ENCODE assay signal across 13 cellular contexts in the genomic region with DNA sequence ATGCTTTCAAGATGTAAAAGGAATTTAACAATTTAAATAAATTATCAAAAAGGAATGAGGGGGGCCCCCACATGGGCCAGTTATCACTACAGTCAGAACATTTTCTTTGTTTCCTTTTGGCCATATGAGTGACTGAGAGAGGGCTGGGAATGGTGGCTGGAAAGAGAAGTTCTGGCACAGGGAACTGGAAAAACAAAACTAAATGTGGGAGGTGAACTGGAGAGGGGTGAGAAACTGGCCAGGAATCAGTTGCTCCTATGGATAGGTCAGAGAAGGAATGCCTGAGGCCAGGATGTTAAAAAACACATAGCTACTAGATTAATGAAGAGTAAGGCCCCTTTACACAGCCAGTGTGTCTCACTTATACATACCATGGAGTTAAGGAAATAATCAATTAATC.
A peak's percentile ranks its signal among the peaks of the same experiment; 100 is the strongest.
DNase-seq lines count a peak whose midpoint lies in the region; TF ChIP-seq lines count a peak whose summit lies in the region.
"Had no signal": no experiment of that assay in that cellular context is flagged by ENCODE, and none has a peak within 500 bp of the region (broad histone marks: within the 10 kb centered on the region; RNA-seq: fewer than 3 reads in every experiment).

No MANE protein-coding gene starts in this region.

- TF ChIP-seq CTCF in type B pancreatic cell (conservative IDR thresholded peaks at IDR 0.05), result no peak
- no peak for TF ChIP-seq CTCF in MM.1S (IDR thresholded peaks at IDR 0.05; ENCODE audit: low read length)

- H3K27ac ChIP-seq in mesodermal cell (ENCODE audit: low read depth, low read length, severe bottlenecking) (peak overlapping the region; percentile 70), MM.1S (ENCODE audit: low read length) (no peak overlapping the region)

- H3K9me3 ChIP-seq in mesodermal cell (ENCODE audit: control insufficient read depth, low read length) (no peaks in the 10 kb centered on the region), MM.1S (replicated peaks; ENCODE audit: insufficient read depth, low read length) (no peaks in the 10 kb centered on the region)

- H3K4me3 ChIP-seq in mesodermal cell (ENCODE audit: extremely low read depth, insufficient read depth, low read length, poor library complexity, severe bottlenecking) (no peak overlapping the region), MM.1S (ENCODE audit: low read length) (no peak overlapping the region)

- no peak for DNase-seq in activated naive CD4-positive, alpha-beta T cell treated with anti-CD3 and anti-CD28 coated beads, Interleukin-2, amount 50 U/mL, for 16 hours
- DNase-seq in dermis blood vessel endothelial cell (peak; percentile 75), type B pancreatic cell (ENCODE audit: extremely low spot score, unreplicated experiment) (no peak), MM.1S (no peak), NCI-H446 treated with DMSO at 0.1 percent for 48 hours (lab: John Stamatoyannopoulos, UW) (no peak), H4 (ENCODE audit: low spot score) (no peak)
- DNase-seq: ACHN, activated gamma-delta T cell treated with Interleukin-2 at 50 U/mL for 16 hours, left colon, NCI-H1694, substantia nigra had no signal

- peak overlapping the region; percentile 91 for H3K27ac Mint-ChIP-seq in activated naive CD4-positive, alpha-beta T cell treated with anti-CD3 and anti-CD28 coated beads, Interleukin-2, amount 50 U/mL, for 24 hours
- peak overlapping the region; percentile 58 for H3K27ac Mint-ChIP-seq in type B pancreatic cell

- H3K79me2 ChIP-seq in MM.1S (ENCODE audit: low read length), result peaks cover 56% of the 10 kb centered on the region

- no peak overlapping the region for H3K4me2 ChIP-seq in MM.1S (ENCODE audit: low read depth, low read length)

- H3K36me3 ChIP-seq in mesodermal cell (ENCODE audit: control insufficient read depth, insufficient read depth, low read length) (peaks cover 2% of the 10 kb centered on the region), MM.1S (replicated peaks; ENCODE audit: insufficient read depth, low read length) (no peaks in the 10 kb centered on the region)

- H3F3A ChIP-seq in MM.1S (ENCODE audit: insufficient read depth, low read length), result peaks cover 6% of the 10 kb centered on the region; the same call in 1 of the 2 replicates

- H3K4me1 Mint-ChIP-seq in activated naive CD4-positive, alpha-beta T cell treated with anti-CD3 and anti-CD28 coated beads, Interleukin-2, amount 50 U/mL, for 24 hours, result peaks cover 96% of the 10 kb centered on the region
- peaks cover 66% of the 10 kb centered on the region for H3K4me1 Mint-ChIP-seq in type B pancreatic cell (ENCODE audit: unreplicated experiment)

- no peak overlapping the region for H2AFZ ChIP-seq in MM.1S (ENCODE audit: low read length)

- no peaks in the 10 kb centered on the region for H3K9me3 Mint-ChIP-seq in activated naive CD4-positive, alpha-beta T cell treated with anti-CD3 and anti-CD28 coated beads, Interleukin-2, amount 50 U/mL, for 24 hours
- H3K9me3 Mint-ChIP-seq in type B pancreatic cell, result no peaks in the 10 kb centered on the region

- peaks cover 3% of the 10 kb centered on the region for H3K36me3 Mint-ChIP-seq in activated naive CD4-positive, alpha-beta T cell treated with anti-CD3 and anti-CD28 coated beads, Interleukin-2, amount 50 U/mL, for 24 hours
- peaks cover 14% of the 10 kb centered on the region for H3K36me3 Mint-ChIP-seq in type B pancreatic cell

- H3K9ac ChIP-seq in MM.1S (ENCODE audit: low read length), result no peak overlapping the region

- H3K27me3 ChIP-seq in MM.1S (replicated peaks; ENCODE audit: insufficient read depth, low read length), result no peaks in the 10 kb centered on the region

- no peak overlapping the region for H3K4me3 Mint-ChIP-seq in activated naive CD4-positive, alpha-beta T cell treated with anti-CD3 and anti-CD28 coated beads, Interleukin-2, amount 50 U/mL, for 24 hours
- peak overlapping the region; percentile 21 for H3K4me3 Mint-ChIP-seq in type B pancreatic cell

- no peaks in the 10 kb centered on the region for H3K27me3 Mint-ChIP-seq in activated naive CD4-positive, alpha-beta T cell treated with anti-CD3 and anti-CD28 coated beads, Interleukin-2, amount 50 U/mL, for 24 hours
- no peaks in the 10 kb centered on the region for H3K27me3 Mint-ChIP-seq in type B pancreatic cell

- no peaks in the 10 kb centered on the region for H3K9me2 ChIP-seq in MM.1S (replicated peaks; ENCODE audit: insufficient read depth, low read length)

- H3K4me1 ChIP-seq in mesodermal cell (ENCODE audit: control insufficient read depth, insufficient read depth, low read length, poor library complexity, severe bottlenecking) (peaks cover 74% of the 10 kb centered on the region), MM.1S (ENCODE audit: low read length) (peaks cover 43% of the 10 kb centered on the region)

- H4K20me1 ChIP-seq in MM.1S (ENCODE audit: insufficient read depth, low read length), result no peaks in the 10 kb centered on the region
